ENCODE assay signal across 9 cellular contexts in genomic region chr20:41141153-41141815, GRCh38. TPM values are rescaled to one million over a fixed set of nuclear protein-coding genes. Genes with fewer than 3 reads are reported as not detected.
DNase-seq lines count a peak whose midpoint lies in the region; ATAC-seq and TF ChIP-seq lines count a peak whose summit lies in the region.
"Had no signal": no experiment of that assay in that cellular context is flagged by ENCODE, and none has a peak within 500 bp of the region (broad histone marks: within the 10 kb centered on the region; RNA-seq: fewer than 3 reads in every experiment).

No MANE protein-coding gene starts in this region.

- H4K20me1 ChIP-seq in PC-3 (ENCODE audit: low read length) = peaks cover 61% of the 10 kb centered on the region

- CTCF ChIA-PET in activated naive CD4-positive, alpha-beta T cell treated with anti-CD3 and anti-CD28 coated beads for 36 hours (lab: Charles Lee) = interaction anchor here (1.2 to 4.7 kb wide), 7 partner anchors 8 to 198 kb away, joined by 3 to 32 read pairs (median 6); no protein-coding TSS in a partner anchor
- CTCF ChIA-PET in PC-3 (lab: Charles Lee) = no interaction called here

- no TSS peak for BruUV-seq in PC-3 (replicated peaks; lab: Mats Ljungman, UMichigan)

- H3K4me3 Mint-ChIP-seq in activated naive CD4-positive, alpha-beta T cell treated with anti-CD3 and anti-CD28 coated beads for 36 hours = peak overlapping the region; percentile 85

- no peaks in the 10 kb centered on the region for H3K9me3 ChIP-seq in mesodermal cell (ENCODE audit: control insufficient read depth, low read length)
- H3K9me3 ChIP-seq in PC-3 (ENCODE audit: low read length) = no peaks in the 10 kb centered on the region

- H3K27ac ChIP-seq in mesodermal cell (ENCODE audit: low read depth, low read length, severe bottlenecking) (peak overlapping the region; percentile 52), urinary bladder (ENCODE audit: low read depth) (peak overlapping the region; percentile 66), PC-3 (ENCODE audit: low read length) (no peak overlapping the region)

- no peaks in the 10 kb centered on the region for H3K9me3 Mint-ChIP-seq in activated naive CD4-positive, alpha-beta T cell treated with anti-CD3 and anti-CD28 coated beads for 36 hours

- ATAC-seq in omental fat pad (ENCODE audit: low FRiP score) = no peak
- ATAC-seq in PC-3 = no peak

- peak overlapping the region; percentile 94 for H3K27ac Mint-ChIP-seq in activated naive CD4-positive, alpha-beta T cell treated with anti-CD3 and anti-CD28 coated beads for 36 hours

- H3K36me3 ChIP-seq in mesodermal cell (ENCODE audit: control insufficient read depth, insufficient read depth, low read length) (peaks cover 54% of the 10 kb centered on the region), urinary bladder (ENCODE audit: insufficient read depth) (no peaks in the 10 kb centered on the region), PC-3 (ENCODE audit: low read depth, low read length) (no peaks in the 10 kb centered on the region)

- no peak overlapping the region for H3K4me2 ChIP-seq in PC-3 (ENCODE audit: low read length)

- POLR2A ChIA-PET in PC-3 (lab: Charles Lee; ENCODE audit: unreplicated experiment) = no interaction called here

- no peak overlapping the region for H3K9ac ChIP-seq in PC-3 (ENCODE audit: low read length)

- H3K9me2 ChIP-seq in PC-3 (replicated peaks; ENCODE audit: low read length) = no peaks in the 10 kb centered on the region

- peaks cover 74% of the 10 kb centered on the region for H3K4me1 Mint-ChIP-seq in activated naive CD4-positive, alpha-beta T cell treated with anti-CD3 and anti-CD28 coated beads for 36 hours (ENCODE audit: low read depth)

- no peaks in the 10 kb centered on the region for H3K27me3 Mint-ChIP-seq in activated naive CD4-positive, alpha-beta T cell treated with anti-CD3 and anti-CD28 coated beads for 36 hours (ENCODE audit: low read depth)

- peak; percentile 47 for DNase-seq in activated naive CD4-positive, alpha-beta T cell treated with anti-CD3 and anti-CD28 coated beads for 36 hours
- DNase-seq in activated naive CD4-positive, alpha-beta T cell treated with Interleukin-2 at 50 U/mL for 16 hours = no peak
- DNase-seq in choroid plexus epithelial cell (ENCODE audit: low read depth) (peak; percentile 71), omental fat pad (ENCODE audit: low spot score) (no peak), NCI-H1436 (lab: John Stamatoyannopoulos, UW) (no peak), PC-3 (no peak)
- DNase-seq: activated CD4-positive, alpha-beta T cell treated with anti-CD3 and anti-CD28 coated beads for 1 hour had no signal

- H2AFZ ChIP-seq in PC-3 (ENCODE audit: low read length) = no peak overlapping the region

- H3K36me3 Mint-ChIP-seq in activated naive CD4-positive, alpha-beta T cell treated with anti-CD3 and anti-CD28 coated beads for 36 hours (ENCODE audit: low read depth) = peaks cover 14% of the 10 kb centered on the region

- TF ChIP-seq CTCF in choroid plexus epithelial cell (conservative IDR thresholded peaks at IDR 0.05; ENCODE audit: low read depth, low read length) (no peak), omental fat pad (IDR thresholded peaks at IDR 0.05) (no peak), PC-3 (conservative IDR thresholded peaks at IDR 0.05; ENCODE audit: low read depth, low read length) (no peak)

- H3K4me3 ChIP-seq in choroid plexus epithelial cell (ENCODE audit: low read depth, low read length) = no peak overlapping the region
- H3K4me3 ChIP-seq in mesodermal cell (ENCODE audit: extremely low read depth, insufficient read depth, low read length, poor library complexity, severe bottlenecking) = no peak overlapping the region
- H3K4me3 ChIP-seq in urinary bladder (ENCODE audit: low read depth, low read length) = no peak overlapping the region
- H3K4me3 ChIP-seq in PC-3 (ENCODE audit: low read length) = no peak overlapping the region

- H3F3A ChIP-seq in PC-3 (ENCODE audit: low read length, unreplicated experiment) = no peaks in the 10 kb centered on the region

- 70 to 77% methylated on average over 7 to 8 of the region's 8 CpGs for WGBS in mesodermal cell (ENCODE audit: insufficient coverage in 2 of 2), 2 experiments
- WGBS in urinary bladder = 47% methylated on average over 8 of the region's 8 CpGs

- H3K4me1 ChIP-seq in mesodermal cell (ENCODE audit: control insufficient read depth, insufficient read depth, low read length, poor library complexity, severe bottlenecking) = peaks cover 39% of the 10 kb centered on the region
- H3K4me1 ChIP-seq in urinary bladder (ENCODE audit: insufficient read depth) = no peaks in the 10 kb centered on the region
- peaks cover 21% of the 10 kb centered on the region for H3K4me1 ChIP-seq in PC-3 (ENCODE audit: insufficient read depth, low read length)

- H3K79me2 ChIP-seq in PC-3 (ENCODE audit: low read length) = peaks cover 89% of the 10 kb centered on the region

- H3K27me3 ChIP-seq in PC-3 (ENCODE audit: low read length) = no peaks in the 10 kb centered on the region

- intact Hi-C loops in activated naive CD4-positive, alpha-beta T cell treated with anti-CD3 and anti-CD28 coated beads for 36 hours (cut with micrococcal nuclease) = no loop called here
- intact Hi-C loops in PC-3 (cut with micrococcal nuclease) = no loop called here

RNA-seq across cellular contexts. Expression of gene PLCG1, which starts 3.9 kb away (rescaled TPM):
- total RNA-seq in activated naive CD4-positive, alpha-beta T cell treated with anti-CD3 and anti-CD28 coated beads for 36 hours = 100 to 1,000 TPM; 117 to 136 TPM
- polyA plus RNA-seq in mesodermal cell (2013, experiment 1 of 2) = 158 TPM
- 125 TPM for polyA plus RNA-seq in mesodermal cell (2013, experiment 2 of 2)
- total RNA-seq in urinary bladder (86.7 TPM), omental fat pad (100 to 1,000 TPM in 1 of 4 donors, 10 to 100 TPM in 3; 43.9 to 189 (median 63.1) TPM), PC-3 (2014; rRNA removed) (68.8 and 112 TPM in 2 replicates)
- polyA plus RNA-seq in urinary bladder = 66.7 TPM

Comparison
In these comparisons a context has a peak if more than half of its experiments do, and no peak if none do; other contexts are left out.
1. DNase-seq: peak in activated naive CD4-positive, alpha-beta T cell treated with anti-CD3 and anti-CD28 coated beads for 36 hours (single experiment) and choroid plexus epithelial cell (single experiment); none in activated naive CD4-positive, alpha-beta T cell treated with Interleukin-2 at 50 U/mL for 16 hours (single experiment), omental fat pad (single experiment), NCI-H1436 (single experiment) and PC-3 (single experiment).